In genomic region chr11:9461068-9461759, GRCh38 we compare ENCODE assay signal across 1 cellular context.
TF ChIP-seq lines count a peak whose summit lies in the region.

No MANE protein-coding gene starts in this region.

TF ChIP-seq in HepG2, 621 proteins besides CTCF, POLR2A, EP300 and RAD21 (continued from another document):
- TF ChIP-seq, protein P1, sequence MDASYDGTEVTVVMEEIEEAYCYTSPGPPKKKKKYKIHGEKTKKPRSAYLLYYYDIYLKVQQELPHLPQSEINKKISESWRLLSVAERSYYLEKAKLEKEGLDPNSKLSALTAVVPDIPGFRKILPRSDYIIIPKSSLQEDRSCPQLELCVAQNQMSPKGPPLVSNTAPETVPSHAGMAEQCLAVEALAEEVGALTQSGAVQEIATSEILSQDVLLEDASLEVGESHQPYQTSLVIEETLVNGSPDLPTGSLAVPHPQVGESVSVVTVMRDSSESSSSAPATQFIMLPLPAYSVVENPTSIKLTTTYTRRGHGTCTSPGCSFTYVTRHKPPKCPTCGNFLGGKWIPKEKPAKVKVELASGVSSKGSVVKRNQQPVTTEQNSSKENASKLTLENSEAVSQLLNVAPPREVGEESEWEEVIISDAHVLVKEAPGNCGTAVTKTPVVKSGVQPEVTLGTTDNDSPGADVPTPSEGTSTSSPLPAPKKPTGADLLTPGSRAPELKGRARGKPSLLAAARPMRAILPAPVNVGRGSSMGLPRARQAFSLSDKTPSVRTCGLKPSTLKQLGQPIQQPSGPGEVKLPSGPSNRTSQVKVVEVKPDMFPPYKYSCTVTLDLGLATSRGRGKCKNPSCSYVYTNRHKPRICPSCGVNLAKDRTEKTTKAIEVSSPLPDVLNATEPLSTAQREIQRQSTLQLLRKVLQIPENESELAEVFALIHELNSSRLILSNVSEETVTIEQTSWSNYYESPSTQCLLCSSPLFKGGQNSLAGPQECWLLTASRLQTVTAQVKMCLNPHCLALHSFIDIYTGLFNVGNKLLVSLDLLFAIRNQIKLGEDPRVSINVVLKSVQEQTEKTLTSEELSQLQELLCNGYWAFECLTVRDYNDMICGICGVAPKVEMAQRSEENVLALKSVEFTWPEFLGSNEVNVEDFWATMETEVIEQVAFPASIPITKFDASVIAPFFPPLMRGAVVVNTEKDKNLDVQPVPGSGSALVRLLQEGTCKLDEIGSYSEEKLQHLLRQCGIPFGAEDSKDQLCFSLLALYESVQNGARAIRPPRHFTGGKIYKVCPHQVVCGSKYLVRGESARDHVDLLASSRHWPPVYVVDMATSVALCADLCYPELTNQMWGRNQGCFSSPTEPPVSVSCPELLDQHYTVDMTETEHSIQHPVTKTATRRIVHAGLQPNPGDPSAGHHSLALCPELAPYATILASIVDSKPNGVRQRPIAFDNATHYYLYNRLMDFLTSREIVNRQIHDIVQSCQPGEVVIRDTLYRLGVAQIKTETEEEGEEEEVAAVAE (CRISPR knock-in tag; IDR thresholded peaks at IDR 0.05; ENCODE audit: borderline replicate concordance), result no peak
- TF ChIP-seq, protein P2, sequence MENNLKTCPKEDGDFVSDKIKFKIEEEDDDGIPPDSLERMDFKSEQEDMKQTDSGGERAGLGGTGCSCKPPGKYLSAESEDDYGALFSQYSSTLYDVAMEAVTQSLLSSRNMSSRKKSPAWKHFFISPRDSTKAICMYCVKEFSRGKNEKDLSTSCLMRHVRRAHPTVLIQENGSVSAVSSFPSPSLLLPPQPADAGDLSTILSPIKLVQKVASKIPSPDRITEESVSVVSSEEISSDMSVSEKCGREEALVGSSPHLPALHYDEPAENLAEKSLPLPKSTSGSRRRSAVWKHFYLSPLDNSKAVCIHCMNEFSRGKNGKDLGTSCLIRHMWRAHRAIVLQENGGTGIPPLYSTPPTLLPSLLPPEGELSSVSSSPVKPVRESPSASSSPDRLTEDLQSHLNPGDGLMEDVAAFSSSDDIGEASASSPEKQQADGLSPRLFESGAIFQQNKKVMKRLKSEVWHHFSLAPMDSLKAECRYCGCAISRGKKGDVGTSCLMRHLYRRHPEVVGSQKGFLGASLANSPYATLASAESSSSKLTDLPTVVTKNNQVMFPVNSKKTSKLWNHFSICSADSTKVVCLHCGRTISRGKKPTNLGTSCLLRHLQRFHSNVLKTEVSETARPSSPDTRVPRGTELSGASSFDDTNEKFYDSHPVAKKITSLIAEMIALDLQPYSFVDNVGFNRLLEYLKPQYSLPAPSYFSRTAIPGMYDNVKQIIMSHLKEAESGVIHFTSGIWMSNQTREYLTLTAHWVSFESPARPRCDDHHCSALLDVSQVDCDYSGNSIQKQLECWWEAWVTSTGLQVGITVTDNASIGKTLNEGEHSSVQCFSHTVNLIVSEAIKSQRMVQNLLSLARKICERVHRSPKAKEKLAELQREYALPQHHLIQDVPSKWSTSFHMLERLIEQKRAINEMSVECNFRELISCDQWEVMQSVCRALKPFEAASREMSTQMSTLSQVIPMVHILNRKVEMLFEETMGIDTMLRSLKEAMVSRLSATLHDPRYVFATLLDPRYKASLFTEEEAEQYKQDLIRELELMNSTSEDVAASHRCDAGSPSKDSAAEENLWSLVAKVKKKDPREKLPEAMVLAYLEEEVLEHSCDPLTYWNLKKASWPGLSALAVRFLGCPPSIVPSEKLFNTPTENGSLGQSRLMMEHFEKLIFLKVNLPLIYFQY (CRISPR knock-in tag; IDR thresholded peaks at IDR 0.05; ENCODE audit: borderline replicate concordance), result peak; percentile 19; the same call in 1 of the 2 replicates
- TF ChIP-seq ZNF850 (CRISPR knock-in tag; conservative IDR thresholded peaks at IDR 0.05), result no peak
- no peak; the same call in 1 of the 2 replicates for TF ChIP-seq HOXA3 (CRISPR knock-in tag; IDR thresholded peaks at IDR 0.05)
- no peak for TF ChIP-seq ZSCAN22 (CRISPR knock-in tag; IDR thresholded peaks at IDR 0.05)
- TF ChIP-seq ZFP36 (IDR thresholded peaks at IDR 0.05; ENCODE audit: borderline replicate concordance, low read depth, low read length, partially characterized antibody), result no peak
- TF ChIP-seq SRY (CRISPR knock-in tag; IDR thresholded peaks at IDR 0.05), result peak; percentile 65
- peak; percentile 8 for TF ChIP-seq TBL1XR1 (IDR thresholded peaks at IDR 0.05; ENCODE audit: borderline replicate concordance, low read length, partially characterized antibody)
- TF ChIP-seq, protein P3, sequence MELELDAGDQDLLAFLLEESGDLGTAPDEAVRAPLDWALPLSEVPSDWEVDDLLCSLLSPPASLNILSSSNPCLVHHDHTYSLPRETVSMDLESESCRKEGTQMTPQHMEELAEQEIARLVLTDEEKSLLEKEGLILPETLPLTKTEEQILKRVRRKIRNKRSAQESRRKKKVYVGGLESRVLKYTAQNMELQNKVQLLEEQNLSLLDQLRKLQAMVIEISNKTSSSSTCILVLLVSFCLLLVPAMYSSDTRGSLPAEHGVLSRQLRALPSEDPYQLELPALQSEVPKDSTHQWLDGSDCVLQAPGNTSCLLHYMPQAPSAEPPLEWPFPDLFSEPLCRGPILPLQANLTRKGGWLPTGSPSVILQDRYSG (CRISPR knock-in tag; IDR thresholded peaks at IDR 0.05), result no peak
- TF ChIP-seq, protein P4, sequence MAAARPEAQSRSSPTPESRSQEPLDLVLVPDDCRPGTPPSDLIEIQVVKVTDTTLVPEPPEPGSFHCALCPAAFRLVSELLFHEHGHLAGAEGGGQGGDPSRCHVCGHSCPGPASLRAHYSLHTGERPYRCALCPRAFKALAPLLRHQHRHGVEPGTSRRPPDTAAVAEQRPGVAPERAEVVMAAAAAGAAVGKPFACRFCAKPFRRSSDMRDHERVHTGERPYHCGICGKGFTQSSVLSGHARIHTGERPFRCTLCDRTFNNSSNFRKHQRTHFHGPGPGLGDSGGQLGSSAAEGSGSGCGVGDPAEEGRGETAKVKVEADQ (CRISPR knock-in tag; IDR thresholded peaks at IDR 0.05; ENCODE audit: borderline replicate concordance), result 0 out of 2 replicates have a peak, but pooled peaks have one; percentile 65
- TF ChIP-seq ZC3H4 (CRISPR knock-in tag; IDR thresholded peaks at IDR 0.05; ENCODE audit: borderline replicate concordance), result peak; percentile 90; the same call in 1 of the 2 replicates
- TF ChIP-seq KLF9 (CRISPR knock-in tag; IDR thresholded peaks at IDR 0.05; ENCODE audit: low read depth), result no peak
- TF ChIP-seq ATF2 (CRISPR knock-in tag; IDR thresholded peaks at IDR 0.05), result no peak
- TF ChIP-seq ARNT (IDR thresholded peaks at IDR 0.05), result no peak
- no peak for TF ChIP-seq SOX6 (IDR thresholded peaks at IDR 0.05)
- TF ChIP-seq SOX6 (CRISPR knock-in tag; IDR thresholded peaks at IDR 0.05), result no peak
- TF ChIP-seq, protein P5, sequence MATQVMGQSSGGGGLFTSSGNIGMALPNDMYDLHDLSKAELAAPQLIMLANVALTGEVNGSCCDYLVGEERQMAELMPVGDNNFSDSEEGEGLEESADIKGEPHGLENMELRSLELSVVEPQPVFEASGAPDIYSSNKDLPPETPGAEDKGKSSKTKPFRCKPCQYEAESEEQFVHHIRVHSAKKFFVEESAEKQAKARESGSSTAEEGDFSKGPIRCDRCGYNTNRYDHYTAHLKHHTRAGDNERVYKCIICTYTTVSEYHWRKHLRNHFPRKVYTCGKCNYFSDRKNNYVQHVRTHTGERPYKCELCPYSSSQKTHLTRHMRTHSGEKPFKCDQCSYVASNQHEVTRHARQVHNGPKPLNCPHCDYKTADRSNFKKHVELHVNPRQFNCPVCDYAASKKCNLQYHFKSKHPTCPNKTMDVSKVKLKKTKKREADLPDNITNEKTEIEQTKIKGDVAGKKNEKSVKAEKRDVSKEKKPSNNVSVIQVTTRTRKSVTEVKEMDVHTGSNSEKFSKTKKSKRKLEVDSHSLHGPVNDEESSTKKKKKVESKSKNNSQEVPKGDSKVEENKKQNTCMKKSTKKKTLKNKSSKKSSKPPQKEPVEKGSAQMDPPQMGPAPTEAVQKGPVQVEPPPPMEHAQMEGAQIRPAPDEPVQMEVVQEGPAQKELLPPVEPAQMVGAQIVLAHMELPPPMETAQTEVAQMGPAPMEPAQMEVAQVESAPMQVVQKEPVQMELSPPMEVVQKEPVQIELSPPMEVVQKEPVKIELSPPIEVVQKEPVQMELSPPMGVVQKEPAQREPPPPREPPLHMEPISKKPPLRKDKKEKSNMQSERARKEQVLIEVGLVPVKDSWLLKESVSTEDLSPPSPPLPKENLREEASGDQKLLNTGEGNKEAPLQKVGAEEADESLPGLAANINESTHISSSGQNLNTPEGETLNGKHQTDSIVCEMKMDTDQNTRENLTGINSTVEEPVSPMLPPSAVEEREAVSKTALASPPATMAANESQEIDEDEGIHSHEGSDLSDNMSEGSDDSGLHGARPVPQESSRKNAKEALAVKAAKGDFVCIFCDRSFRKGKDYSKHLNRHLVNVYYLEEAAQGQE (IDR thresholded peaks at IDR 0.05; ENCODE audit: borderline replicate concordance in 1 of 2, low read depth in 1 of 2, low read length in 2 of 2), result peak in 1 of 2 experiments; percentile 59; a peak in 1 of 4 replicates
- peak; percentile 44 for TF ChIP-seq HNRNPK (IDR thresholded peaks at IDR 0.05; ENCODE audit: low read depth, low read length, poor library complexity, severe bottlenecking)
- no peak for TF ChIP-seq BCLAF1 (IDR thresholded peaks at IDR 0.05)
- peak; percentile 51; the same call in 1 of the 2 replicates for TF ChIP-seq ERF (CRISPR knock-in tag; IDR thresholded peaks at IDR 0.05)
- peak; percentile 47; the same call in 1 of the 2 replicates for TF ChIP-seq YEATS4 (CRISPR knock-in tag; IDR thresholded peaks at IDR 0.05; ENCODE audit: borderline replicate concordance)
- no peak for TF ChIP-seq DDIT3 (CRISPR knock-in tag; IDR thresholded peaks at IDR 0.05)
- no peak for TF ChIP-seq CAMTA2 (CRISPR knock-in tag; IDR thresholded peaks at IDR 0.05; ENCODE audit: borderline replicate concordance)
- no peak for TF ChIP-seq SP140L (CRISPR knock-in tag; IDR thresholded peaks at IDR 0.05; ENCODE audit: borderline replicate concordance)
- TF ChIP-seq FOSL1 (CRISPR knock-in tag; IDR thresholded peaks at IDR 0.05; ENCODE audit: borderline replicate concordance), result no peak
- TF ChIP-seq SMARCC2 (IDR thresholded peaks at IDR 0.05), result no peak
- no peak for TF ChIP-seq ZNF614 (CRISPR knock-in tag; IDR thresholded peaks at IDR 0.05; ENCODE audit: borderline replicate concordance)
- TF ChIP-seq ZFY (CRISPR knock-in tag; IDR thresholded peaks at IDR 0.05), result peak; percentile 98
- TF ChIP-seq PATZ1 (CRISPR knock-in tag; IDR thresholded peaks at IDR 0.05), result peak; percentile 50
- TF ChIP-seq, protein P6, sequence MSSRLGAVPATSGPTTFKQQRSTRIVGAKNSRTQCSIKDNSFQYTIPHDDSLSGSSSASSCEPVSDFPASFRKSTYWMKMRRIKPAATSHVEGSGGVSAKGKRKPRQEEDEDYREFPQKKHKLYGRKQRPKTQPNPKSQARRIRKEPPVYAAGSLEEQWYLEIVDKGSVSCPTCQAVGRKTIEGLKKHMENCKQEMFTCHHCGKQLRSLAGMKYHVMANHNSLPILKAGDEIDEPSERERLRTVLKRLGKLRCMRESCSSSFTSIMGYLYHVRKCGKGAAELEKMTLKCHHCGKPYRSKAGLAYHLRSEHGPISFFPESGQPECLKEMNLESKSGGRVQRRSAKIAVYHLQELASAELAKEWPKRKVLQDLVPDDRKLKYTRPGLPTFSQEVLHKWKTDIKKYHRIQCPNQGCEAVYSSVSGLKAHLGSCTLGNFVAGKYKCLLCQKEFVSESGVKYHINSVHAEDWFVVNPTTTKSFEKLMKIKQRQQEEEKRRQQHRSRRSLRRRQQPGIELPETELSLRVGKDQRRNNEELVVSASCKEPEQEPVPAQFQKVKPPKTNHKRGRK (CRISPR knock-in tag; IDR thresholded peaks at IDR 0.05), result no peak
- TF ChIP-seq SRSF1 (optimal IDR thresholded peaks at IDR 0.05; ENCODE audit: low read depth, low read length), result peak; percentile 19
- TF ChIP-seq ZNF543 (CRISPR knock-in tag; IDR thresholded peaks at IDR 0.05), result no peak
- no peak for TF ChIP-seq SRF (IDR thresholded peaks at IDR 0.05; ENCODE audit: low read depth, low read length)
- no peak for TF ChIP-seq TEAD2 (CRISPR knock-in tag; IDR thresholded peaks at IDR 0.05)
